In the genomic region with DNA sequence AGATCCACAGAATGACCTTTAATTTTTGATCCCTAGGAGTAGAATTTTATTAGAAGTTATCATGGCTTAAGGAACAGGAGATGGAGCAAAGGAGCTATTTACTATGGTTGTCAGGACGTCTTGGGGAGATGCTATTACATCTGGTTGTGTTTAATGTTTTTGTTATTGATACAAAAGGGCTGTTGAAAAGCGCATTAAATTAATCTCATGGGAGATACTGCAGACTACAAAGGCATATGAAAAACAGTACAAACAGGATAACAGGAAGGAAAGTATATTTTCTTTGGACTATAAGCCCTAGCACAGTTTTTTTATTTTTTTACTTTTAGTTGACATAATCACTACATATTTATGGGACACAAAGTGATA, we compare ENCODE assay signal across 24 cellular contexts.
"Had no signal": no experiment of that assay in that cellular context is flagged by ENCODE, and none has a peak within 500 bp of the region (broad histone marks: within the 10 kb centered on the region; RNA-seq: fewer than 3 reads in every experiment).

No MANE protein-coding gene starts in this region.

- DNase-seq: activated CD4-positive, alpha-beta T cell treated with anti-CD3 and anti-CD28 coated beads, Interleukin-2, amount 50 U/mL, for 4 hours; activated CD8-positive, alpha-beta memory T cell treated with anti-CD3 and anti-CD28 coated beads for 24 hours; activated CD8-positive, alpha-beta memory T cell treated with anti-CD3 and anti-CD28 coated beads, Interleukin-2, amount 50 U/mL, for 4 hours; activated naive CD4-positive, alpha-beta T cell treated with anti-CD3 and anti-CD28 coated beads, Interleukin-2, amount 10 ng/mL, durations not matched to agents 7 days and 5 days; activated naive CD8-positive, alpha-beta T cell treated with anti-CD3 and anti-CD28 coated beads, Interleukin-2, amount 50 U/mL, for 24 hours; activated T-cell treated with anti-CD3 and anti-CD28 coated beads, Interleukin-2, amount 50 U/mL, for 48 hours; body of pancreas; central memory CD4-positive, alpha-beta T cell; heart left ventricle; nephron progenitor cell; occipital lobe; posterior cingulate gyrus; right lobe of liver; small intestine; stimulated activated CD4-positive, alpha-beta T cell treated with anti-CD3 and anti-CD28 coated beads, Interleukin-2, amount 100 ng/mL, for 48 hours; stimulated activated CD8-positive, alpha-beta memory T cell treated with anti-CD3 and anti-CD28 coated beads, Interleukin-4, amount 100 ng/mL, for 48 hours; stimulated activated naive B cell treated with anti-CD40 and anti-IgM and Interleukin-4, amounts not matched to agents 10 μg/mL and 1 μg/mL and 100 μg/mL, for 72 hours; T1000; transverse colon had no signal

- H3K36me3 Mint-ChIP-seq: activated naive CD4-positive, alpha-beta T cell treated with anti-CD3 and anti-CD28 coated beads, Interleukin-2, amount 10 ng/mL, durations not matched to agents 7 days and 5 days; WTC11 had no signal

- H3K27me3 ChIP-seq: body of pancreas, heart left ventricle, right lobe of liver, transverse colon had no signal

- H3K9me3 Mint-ChIP-seq: activated naive CD4-positive, alpha-beta T cell treated with anti-CD3 and anti-CD28 coated beads, Interleukin-2, amount 10 ng/mL, durations not matched to agents 7 days and 5 days; activated naive CD8-positive, alpha-beta T cell treated with anti-CD3 and anti-CD28 coated beads, Interleukin-2, amount 50 U/mL, for 24 hours; T-helper 1 cell treated with Interleukin-12 subunit alpha and Interleukin-12 subunit beta and Interleukin-4 antibody, amounts not matched to agents 30 μg/mL and 1 μg/mL, for 36 hours had no signal

- FAIRE-seq: frontal cortex, islet of Langerhans, small intestine, urothelium cell line had no signal

- H3K4me1 Mint-ChIP-seq: activated naive CD4-positive, alpha-beta T cell treated with anti-CD3 and anti-CD28 coated beads, Interleukin-2, amount 10 ng/mL, durations not matched to agents 7 days and 5 days; activated naive CD8-positive, alpha-beta T cell treated with anti-CD3 and anti-CD28 coated beads, Interleukin-2, amount 50 U/mL, for 24 hours; stimulated activated naive B cell treated with anti-CD40 and anti-IgM and Interleukin-4, amounts not matched to agents 10 μg/mL and 1 μg/mL and 100 μg/mL, for 72 hours had no signal

- H3K27me3 Mint-ChIP-seq: activated naive CD4-positive, alpha-beta T cell treated with anti-CD3 and anti-CD28 coated beads, Interleukin-2, amount 10 ng/mL, durations not matched to agents 7 days and 5 days; activated naive CD8-positive, alpha-beta T cell treated with anti-CD3 and anti-CD28 coated beads, Interleukin-2, amount 50 U/mL, for 24 hours; stimulated activated naive B cell treated with anti-CD40 and anti-IgM and Interleukin-4, amounts not matched to agents 10 μg/mL and 1 μg/mL and 100 μg/mL, for 72 hours had no signal

- H3K27ac Mint-ChIP-seq: activated naive CD4-positive, alpha-beta T cell treated with anti-CD3 and anti-CD28 coated beads, Interleukin-2, amount 10 ng/mL, durations not matched to agents 7 days and 5 days; activated naive CD8-positive, alpha-beta T cell treated with anti-CD3 and anti-CD28 coated beads, Interleukin-2, amount 50 U/mL, for 24 hours; nephron progenitor cell; stimulated activated naive B cell treated with anti-CD40 and anti-IgM and Interleukin-4, amounts not matched to agents 10 μg/mL and 1 μg/mL and 100 μg/mL, for 72 hours; T-helper 1 cell treated with Interleukin-12 subunit alpha and Interleukin-12 subunit beta and Interleukin-4 antibody, amounts not matched to agents 30 μg/mL and 1 μg/mL, for 36 hours; WTC11 had no signal

- H3K27ac ChIP-seq: body of pancreas, right lobe of liver, transverse colon had no signal

- ATAC-seq: activated naive CD8-positive, alpha-beta T cell treated with anti-CD3 and anti-CD28 coated beads, Interleukin-2, amount 50 U/mL, for 24 hours; body of pancreas; heart left ventricle; right lobe of liver; stimulated activated naive B cell treated with anti-CD40 and anti-IgM and Interleukin-4, amounts not matched to agents 10 μg/mL and 1 μg/mL and 100 μg/mL, for 72 hours; WTC11 had no signal

- H3K4me3 Mint-ChIP-seq: activated naive CD4-positive, alpha-beta T cell treated with anti-CD3 and anti-CD28 coated beads, Interleukin-2, amount 10 ng/mL, durations not matched to agents 7 days and 5 days; activated naive CD8-positive, alpha-beta T cell treated with anti-CD3 and anti-CD28 coated beads, Interleukin-2, amount 50 U/mL, for 24 hours; nephron progenitor cell; stimulated activated naive B cell treated with anti-CD40 and anti-IgM and Interleukin-4, amounts not matched to agents 10 μg/mL and 1 μg/mL and 100 μg/mL, for 72 hours; T-helper 1 cell treated with Interleukin-12 subunit alpha and Interleukin-12 subunit beta and Interleukin-4 antibody, amounts not matched to agents 30 μg/mL and 1 μg/mL, for 36 hours; WTC11 had no signal

- H3K36me3 ChIP-seq: heart left ventricle, right lobe of liver, transverse colon had no signal

- H3K9me3 ChIP-seq: body of pancreas, right lobe of liver, transverse colon had no signal

- H3K4me3 ChIP-seq: body of pancreas, heart left ventricle, right lobe of liver, transverse colon had no signal

- H3K4me1 ChIP-seq: right lobe of liver had no signal
